2 cellular contexts compared by ENCODE assay signal in the genomic region with DNA sequence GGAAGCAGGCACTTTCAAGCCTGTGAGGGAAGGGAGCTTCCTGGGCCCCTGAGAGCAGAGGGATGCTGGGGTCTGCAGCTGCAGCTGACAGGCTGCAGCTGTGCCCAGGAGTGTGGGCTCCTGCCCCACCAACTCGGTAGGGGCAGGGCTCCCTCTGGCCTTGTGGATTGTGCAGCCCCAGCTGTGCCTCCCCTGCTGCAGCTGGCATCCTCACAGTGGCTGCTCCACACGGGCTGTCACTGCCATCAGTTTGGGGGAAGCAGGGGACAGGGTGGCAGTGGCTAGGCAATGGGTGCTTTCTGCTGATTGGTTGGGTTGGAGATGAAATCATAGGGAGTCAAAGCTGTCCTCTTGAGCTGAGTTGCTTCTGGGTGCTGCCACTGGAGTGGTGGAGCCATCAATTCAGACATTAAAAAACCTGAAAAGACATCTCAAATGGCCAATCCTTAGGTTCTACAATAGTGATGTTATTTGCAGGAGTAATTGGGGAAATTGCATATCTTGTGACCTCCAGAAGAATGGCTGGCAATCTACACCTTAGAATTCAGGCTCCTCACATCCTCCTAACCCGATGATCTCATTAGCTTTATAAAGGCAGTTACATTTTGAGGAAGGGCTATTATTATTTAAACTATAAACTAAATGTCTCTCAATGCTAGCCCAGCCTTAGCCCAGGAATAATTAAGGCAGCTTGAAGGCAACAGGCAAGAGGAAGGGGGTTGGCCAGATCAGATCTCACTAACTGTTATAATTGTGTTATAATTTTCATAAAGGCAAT.
A peak's percentile ranks its signal among the peaks of the same experiment; 100 is the strongest.
TF ChIP-seq lines count a peak whose summit lies in the region.

No MANE protein-coding gene starts in this region.

TF ChIP-seq in GM23338, 12 proteins besides CTCF, POLR2A, EP300 and RAD21 (continues in another document):
- TF ChIP-seq, protein P1, sequence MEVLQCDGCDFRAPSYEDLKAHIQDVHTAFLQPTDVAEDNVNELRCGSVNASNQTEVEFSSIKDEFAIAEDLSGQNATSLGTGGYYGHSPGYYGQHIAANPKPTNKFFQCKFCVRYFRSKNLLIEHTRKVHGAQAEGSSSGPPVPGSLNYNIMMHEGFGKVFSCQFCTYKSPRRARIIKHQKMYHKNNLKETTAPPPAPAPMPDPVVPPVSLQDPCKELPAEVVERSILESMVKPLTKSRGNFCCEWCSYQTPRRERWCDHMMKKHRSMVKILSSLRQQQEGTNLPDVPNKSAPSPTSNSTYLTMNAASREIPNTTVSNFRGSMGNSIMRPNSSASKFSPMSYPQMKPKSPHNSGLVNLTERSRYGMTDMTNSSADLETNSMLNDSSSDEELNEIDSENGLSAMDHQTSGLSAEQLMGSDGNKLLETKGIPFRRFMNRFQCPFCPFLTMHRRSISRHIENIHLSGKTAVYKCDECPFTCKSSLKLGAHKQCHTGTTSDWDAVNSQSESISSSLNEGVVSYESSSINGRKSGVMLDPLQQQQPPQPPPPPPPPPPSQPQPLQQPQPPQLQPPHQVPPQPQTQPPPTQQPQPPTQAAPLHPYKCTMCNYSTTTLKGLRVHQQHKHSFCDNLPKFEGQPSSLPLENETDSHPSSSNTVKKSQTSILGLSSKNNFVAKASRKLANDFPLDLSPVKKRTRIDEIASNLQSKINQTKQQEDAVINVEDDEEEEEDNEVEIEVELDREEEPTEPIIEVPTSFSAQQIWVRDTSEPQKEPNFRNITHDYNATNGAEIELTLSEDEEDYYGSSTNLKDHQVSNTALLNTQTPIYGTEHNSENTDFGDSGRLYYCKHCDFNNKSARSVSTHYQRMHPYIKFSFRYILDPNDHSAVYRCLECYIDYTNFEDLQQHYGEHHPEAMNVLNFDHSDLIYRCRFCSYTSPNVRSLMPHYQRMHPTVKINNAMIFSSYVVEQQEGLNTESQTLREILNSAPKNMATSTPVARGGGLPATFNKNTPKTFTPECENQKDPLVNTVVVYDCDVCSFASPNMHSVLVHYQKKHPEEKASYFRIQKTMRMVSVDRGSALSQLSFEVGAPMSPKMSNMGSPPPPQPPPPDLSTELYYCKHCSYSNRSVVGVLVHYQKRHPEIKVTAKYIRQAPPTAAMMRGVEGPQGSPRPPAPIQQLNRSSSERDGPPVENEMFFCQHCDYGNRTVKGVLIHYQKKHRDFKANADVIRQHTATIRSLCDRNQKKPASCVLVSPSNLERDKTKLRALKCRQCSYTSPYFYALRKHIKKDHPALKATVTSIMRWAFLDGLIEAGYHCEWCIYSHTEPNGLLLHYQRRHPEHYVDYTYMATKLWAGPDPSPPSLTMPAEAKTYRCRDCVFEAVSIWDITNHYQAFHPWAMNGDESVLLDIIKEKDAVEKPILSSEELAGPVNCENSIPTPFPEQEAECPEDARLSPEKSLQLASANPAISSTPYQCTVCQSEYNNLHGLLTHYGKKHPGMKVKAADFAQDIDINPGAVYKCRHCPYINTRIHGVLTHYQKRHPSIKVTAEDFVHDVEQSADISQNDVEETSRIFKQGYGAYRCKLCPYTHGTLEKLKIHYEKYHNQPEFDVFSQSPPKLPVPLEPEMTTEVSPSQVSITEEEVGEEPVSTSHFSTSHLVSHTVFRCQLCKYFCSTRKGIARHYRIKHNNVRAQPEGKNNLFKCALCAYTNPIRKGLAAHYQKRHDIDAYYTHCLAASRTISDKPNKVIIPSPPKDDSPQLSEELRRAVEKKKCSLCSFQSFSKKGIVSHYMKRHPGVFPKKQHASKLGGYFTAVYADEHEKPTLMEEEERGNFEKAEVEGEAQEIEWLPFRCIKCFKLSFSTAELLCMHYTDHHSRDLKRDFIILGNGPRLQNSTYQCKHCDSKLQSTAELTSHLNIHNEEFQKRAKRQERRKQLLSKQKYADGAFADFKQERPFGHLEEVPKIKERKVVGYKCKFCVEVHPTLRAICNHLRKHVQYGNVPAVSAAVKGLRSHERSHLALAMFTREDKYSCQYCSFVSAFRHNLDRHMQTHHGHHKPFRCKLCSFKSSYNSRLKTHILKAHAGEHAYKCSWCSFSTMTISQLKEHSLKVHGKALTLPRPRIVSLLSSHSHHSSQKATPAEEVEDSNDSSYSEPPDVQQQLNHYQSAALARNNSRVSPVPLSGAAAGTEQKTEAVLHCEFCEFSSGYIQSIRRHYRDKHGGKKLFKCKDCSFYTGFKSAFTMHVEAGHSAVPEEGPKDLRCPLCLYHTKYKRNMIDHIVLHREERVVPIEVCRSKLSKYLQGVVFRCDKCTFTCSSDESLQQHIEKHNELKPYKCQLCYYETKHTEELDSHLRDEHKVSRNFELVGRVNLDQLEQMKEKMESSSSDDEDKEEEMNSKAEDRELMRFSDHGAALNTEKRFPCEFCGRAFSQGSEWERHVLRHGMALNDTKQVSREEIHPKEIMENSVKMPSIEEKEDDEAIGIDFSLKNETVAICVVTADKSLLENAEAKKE (CRISPR knock-in tag; IDR thresholded peaks at IDR 0.05) = no peak
- TF ChIP-seq, protein P2, sequence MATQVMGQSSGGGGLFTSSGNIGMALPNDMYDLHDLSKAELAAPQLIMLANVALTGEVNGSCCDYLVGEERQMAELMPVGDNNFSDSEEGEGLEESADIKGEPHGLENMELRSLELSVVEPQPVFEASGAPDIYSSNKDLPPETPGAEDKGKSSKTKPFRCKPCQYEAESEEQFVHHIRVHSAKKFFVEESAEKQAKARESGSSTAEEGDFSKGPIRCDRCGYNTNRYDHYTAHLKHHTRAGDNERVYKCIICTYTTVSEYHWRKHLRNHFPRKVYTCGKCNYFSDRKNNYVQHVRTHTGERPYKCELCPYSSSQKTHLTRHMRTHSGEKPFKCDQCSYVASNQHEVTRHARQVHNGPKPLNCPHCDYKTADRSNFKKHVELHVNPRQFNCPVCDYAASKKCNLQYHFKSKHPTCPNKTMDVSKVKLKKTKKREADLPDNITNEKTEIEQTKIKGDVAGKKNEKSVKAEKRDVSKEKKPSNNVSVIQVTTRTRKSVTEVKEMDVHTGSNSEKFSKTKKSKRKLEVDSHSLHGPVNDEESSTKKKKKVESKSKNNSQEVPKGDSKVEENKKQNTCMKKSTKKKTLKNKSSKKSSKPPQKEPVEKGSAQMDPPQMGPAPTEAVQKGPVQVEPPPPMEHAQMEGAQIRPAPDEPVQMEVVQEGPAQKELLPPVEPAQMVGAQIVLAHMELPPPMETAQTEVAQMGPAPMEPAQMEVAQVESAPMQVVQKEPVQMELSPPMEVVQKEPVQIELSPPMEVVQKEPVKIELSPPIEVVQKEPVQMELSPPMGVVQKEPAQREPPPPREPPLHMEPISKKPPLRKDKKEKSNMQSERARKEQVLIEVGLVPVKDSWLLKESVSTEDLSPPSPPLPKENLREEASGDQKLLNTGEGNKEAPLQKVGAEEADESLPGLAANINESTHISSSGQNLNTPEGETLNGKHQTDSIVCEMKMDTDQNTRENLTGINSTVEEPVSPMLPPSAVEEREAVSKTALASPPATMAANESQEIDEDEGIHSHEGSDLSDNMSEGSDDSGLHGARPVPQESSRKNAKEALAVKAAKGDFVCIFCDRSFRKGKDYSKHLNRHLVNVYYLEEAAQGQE (IDR thresholded peaks at IDR 0.05; ENCODE audit: unreplicated experiment) = no peak
- TF ChIP-seq NANOG (IDR thresholded peaks at IDR 0.05; ENCODE audit: borderline replicate concordance) = peak; percentile 82
- TF ChIP-seq JUNB (IDR thresholded peaks at IDR 0.05; ENCODE audit: unreplicated experiment) = no peak
- no peak for TF ChIP-seq CREB1 (CRISPR knock-in tag; IDR thresholded peaks at IDR 0.05; ENCODE audit: low read depth)
- TF ChIP-seq ZNF331 (CRISPR knock-in tag; IDR thresholded peaks at IDR 0.05; ENCODE audit: low read depth) = no peak
- TF ChIP-seq, protein P3, sequence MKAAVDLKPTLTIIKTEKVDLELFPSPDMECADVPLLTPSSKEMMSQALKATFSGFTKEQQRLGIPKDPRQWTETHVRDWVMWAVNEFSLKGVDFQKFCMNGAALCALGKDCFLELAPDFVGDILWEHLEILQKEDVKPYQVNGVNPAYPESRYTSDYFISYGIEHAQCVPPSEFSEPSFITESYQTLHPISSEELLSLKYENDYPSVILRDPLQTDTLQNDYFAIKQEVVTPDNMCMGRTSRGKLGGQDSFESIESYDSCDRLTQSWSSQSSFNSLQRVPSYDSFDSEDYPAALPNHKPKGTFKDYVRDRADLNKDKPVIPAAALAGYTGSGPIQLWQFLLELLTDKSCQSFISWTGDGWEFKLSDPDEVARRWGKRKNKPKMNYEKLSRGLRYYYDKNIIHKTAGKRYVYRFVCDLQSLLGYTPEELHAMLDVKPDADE (IDR thresholded peaks at IDR 0.05) = no peak

TF ChIP-seq in HepG2, 621 proteins besides CTCF, POLR2A, EP300 and RAD21:
- TF ChIP-seq ZNF260 (CRISPR knock-in tag; IDR thresholded peaks at IDR 0.05; ENCODE audit: borderline replicate concordance, low read depth) (no peak), ZNF17 (CRISPR knock-in tag; IDR thresholded peaks at IDR 0.05) (no peak), ZNF124 (CRISPR knock-in tag; IDR thresholded peaks at IDR 0.05) (no peak), SATB2 (CRISPR knock-in tag; IDR thresholded peaks at IDR 0.05) (no peak), KDM3A (CRISPR knock-in tag; IDR thresholded peaks at IDR 0.05; ENCODE audit: low read depth) (no peak), ZNF224 (CRISPR knock-in tag; IDR thresholded peaks at IDR 0.05) (no peak), RARG (CRISPR knock-in tag; IDR thresholded peaks at IDR 0.05; ENCODE audit: low read depth) (no peak), HOXD1 (CRISPR knock-in tag; IDR thresholded peaks at IDR 0.05) (no peak), ZNF326 (CRISPR knock-in tag; IDR thresholded peaks at IDR 0.05; ENCODE audit: borderline replicate concordance) (no peak)
- TF ChIP-seq, protein P4, sequence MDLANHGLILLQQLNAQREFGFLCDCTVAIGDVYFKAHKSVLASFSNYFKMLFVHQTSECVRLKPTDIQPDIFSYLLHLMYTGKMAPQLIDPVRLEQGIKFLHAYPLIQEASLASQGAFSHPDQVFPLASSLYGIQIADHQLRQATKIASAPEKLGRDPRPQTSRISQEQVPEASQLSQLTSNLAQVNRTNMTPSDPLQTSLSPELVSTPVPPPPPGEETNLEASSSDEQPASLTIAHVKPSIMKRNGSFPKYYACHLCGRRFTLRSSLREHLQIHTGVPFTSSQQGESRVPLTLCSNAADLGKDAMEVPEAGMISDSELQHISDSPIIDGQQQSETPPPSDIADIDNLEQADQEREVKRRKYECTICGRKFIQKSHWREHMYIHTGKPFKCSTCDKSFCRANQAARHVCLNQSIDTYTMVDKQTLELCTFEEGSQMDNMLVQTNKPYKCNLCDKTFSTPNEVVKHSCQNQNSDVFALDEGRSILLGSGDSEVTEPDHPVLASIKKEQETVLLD (CRISPR knock-in tag; IDR thresholded peaks at IDR 0.05; ENCODE audit: low read depth) = no peak
- TF ChIP-seq, protein P5, sequence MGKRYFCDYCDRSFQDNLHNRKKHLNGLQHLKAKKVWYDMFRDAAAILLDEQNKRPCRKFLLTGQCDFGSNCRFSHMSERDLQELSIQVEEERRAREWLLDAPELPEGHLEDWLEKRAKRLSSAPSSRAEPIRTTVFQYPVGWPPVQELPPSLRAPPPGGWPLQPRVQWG (CRISPR knock-in tag; IDR thresholded peaks at IDR 0.05; ENCODE audit: borderline replicate concordance, low read depth) = no peak
